ENCODE assay signal across 31 cellular contexts in genomic region chr12:15638231-15638630, GRCh38.
A peak's percentile ranks its signal among the peaks of the same experiment; 100 is the strongest.
DNase-seq lines count a peak whose midpoint lies in the region; ATAC-seq and TF ChIP-seq lines count a peak whose summit lies in the region.
"Had no signal": no experiment of that assay in that cellular context is flagged by ENCODE, and none has a peak within 500 bp of the region (broad histone marks: within the 10 kb centered on the region; RNA-seq: fewer than 3 reads in every experiment).

No MANE protein-coding gene starts in this region.

- H3K4me1 ChIP-seq in breast epithelium (no peaks in the 10 kb centered on the region), uterus (peaks cover 0 to 5% of the 10 kb centered on the region in 2 donors)
- H3K4me1 ChIP-seq: esophagus muscularis mucosa, pancreas, Peyer's patch, spleen had no signal

- no TSS peak for BruUV-seq in MCF 10A (replicated peaks; lab: Mats Ljungman, UMichigan)

- no peaks in the 10 kb centered on the region for H3K36me3 ChIP-seq in breast epithelium
- no peaks in the 10 kb centered on the region for H3K36me3 ChIP-seq in uterus
- H3K36me3 ChIP-seq in WERI-Rb-1: peaks cover 15% of the 10 kb centered on the region

- H3K27ac Mint-ChIP-seq in MCF 10A (ENCODE audit: low read depth, unreplicated experiment): peak overlapping the region; percentile 80
- H3K27ac Mint-ChIP-seq: activated B cell treated with CpG ODN at 0.5 μM for 24 hours; activated CD4-positive, alpha-beta T cell treated with anti-CD3 and anti-CD28 coated beads, Interleukin-2, amount 10 ng/mL, durations not matched to agents 7 days and 5 days; activated naive CD8-positive, alpha-beta T cell treated with anti-CD3 and anti-CD28 coated beads for 36 hours had no signal

- H3K4me1 Mint-ChIP-seq in MCF 10A (ENCODE audit: insufficient read depth, unreplicated experiment): peaks cover 20% of the 10 kb centered on the region
- H3K4me1 Mint-ChIP-seq: activated B cell treated with CpG ODN at 0.5 μM for 24 hours; activated CD4-positive, alpha-beta T cell treated with anti-CD3 and anti-CD28 coated beads, Interleukin-2, amount 10 ng/mL, durations not matched to agents 7 days and 5 days; activated naive CD8-positive, alpha-beta T cell treated with anti-CD3 and anti-CD28 coated beads for 36 hours; IgD-negative memory B cell had no signal

- H3K4me3 ChIP-seq in breast epithelium (no peak overlapping the region), fibroblast of villous mesenchyme (ENCODE audit: low read depth, low read length) (no peak overlapping the region), uterus (no peak overlapping the region), WERI-Rb-1 (ENCODE audit: low read depth, low read length) (no peak overlapping the region)
- H3K4me3 ChIP-seq: esophagus muscularis mucosa, pancreas, Peyer's patch, spleen, stomach had no signal

- H3K27me3 ChIP-seq in breast epithelium (no peaks in the 10 kb centered on the region), uterus (no peaks in the 10 kb centered on the region), WERI-Rb-1 (ENCODE audit: insufficient read depth, low read depth, severe bottlenecking) (no peaks in the 10 kb centered on the region)
- H3K27me3 ChIP-seq: esophagus muscularis mucosa, pancreas, Peyer's patch, spleen, stomach had no signal

- POLR2A ChIA-PET in MCF 10A (lab: Yijun Ruan, JAX): no interaction called here

- H3K27ac ChIP-seq in breast epithelium (no peak overlapping the region), VCaP (peak overlapping the region; percentile 13; the same call in 1 of the 2 replicates), uterus (peak overlapping the region; percentile 42 to 74), WERI-Rb-1 (no peak overlapping the region)
- H3K27ac ChIP-seq: 22Rv1, C4-2B, esophagus muscularis mucosa, pancreas, Peyer's patch, spleen, stomach had no signal

- DNase-seq in MCF 10A (ENCODE audit: unreplicated experiment): no peak
- DNase-seq in breast epithelium (ENCODE audit: low spot score in 2 of 2): no peak
- DNase-seq in fibroblast of villous mesenchyme (ENCODE audit: low read depth): peak; percentile 89
- no peak for DNase-seq in uterus
- no peak for DNase-seq in WERI-Rb-1
- DNase-seq in medulla oblongata (ENCODE audit: extremely low spot score): no peak
- DNase-seq: activated B cell treated with CpG ODN at 0.5 μM for 24 hours; activated CD4-positive, alpha-beta T cell treated with anti-CD3 and anti-CD28 coated beads, Interleukin-2, amount 10 ng/mL, durations not matched to agents 7 days and 5 days; activated effector memory CD4-positive, alpha-beta T cell treated with anti-CD3 and anti-CD28 coated beads, Interleukin-2, amount 50 U/mL, for 16 hours; activated naive CD8-positive, alpha-beta T cell treated with anti-CD3 and anti-CD28 coated beads for 36 hours; activated T-cell treated with anti-CD3 and anti-CD28 coated beads, Interleukin-2, amount 50 U/mL, for 1 hour; aorta; caudate nucleus; COR-L47; kidney glomerular epithelial cell; NCI-H1048; NCI-H1694; NCI-H446; NCI-H748 treated with DMSO at 0.1 percent for 48 hours; pancreas; Peyer's patch; SHP77 treated with DMSO at 0.1 percent for 48 hours; spleen; stomach; T-helper 9 cell had no signal

- intact Hi-C loops in MCF 10A (cut with micrococcal nuclease): no loop called here
- intact Hi-C loops in breast epithelium (cut with DNase I; ENCODE audit: low total_unique reads): no loop called here
- intact Hi-C loops in uterus (cut with DNase I; ENCODE audit: low total_unique reads): no loop called here

- no peak for TF ChIP-seq POLR2A in breast epithelium (IDR thresholded peaks at IDR 0.05)
- TF ChIP-seq POLR2A in uterus (IDR thresholded peaks at IDR 0.05): no peak

- CTCF ChIA-PET in MCF 10A (lab: Yijun Ruan, JAX): interaction anchor here (0.7 kb wide), 1 partner anchor 33 kb away, joined by 3 read pairs; no protein-coding TSS in a partner anchor

- no peaks in the 10 kb centered on the region for H3K9me3 ChIP-seq in breast epithelium
- no peaks in the 10 kb centered on the region for H3K9me3 ChIP-seq in uterus
- H3K9me3 ChIP-seq in WERI-Rb-1 (ENCODE audit: severe bottlenecking): no peaks in the 10 kb centered on the region
- H3K9me3 ChIP-seq: esophagus muscularis mucosa, pancreas, Peyer's patch, spleen, stomach had no signal

- no peaks in the 10 kb centered on the region for H3K9me3 Mint-ChIP-seq in MCF 10A (ENCODE audit: unreplicated experiment)
- H3K9me3 Mint-ChIP-seq: activated B cell treated with CpG ODN at 0.5 μM for 24 hours; activated CD4-positive, alpha-beta T cell treated with anti-CD3 and anti-CD28 coated beads, Interleukin-2, amount 10 ng/mL, durations not matched to agents 7 days and 5 days; activated naive CD8-positive, alpha-beta T cell treated with anti-CD3 and anti-CD28 coated beads for 36 hours had no signal

- no peaks in the 10 kb centered on the region for H3K27me3 Mint-ChIP-seq in MCF 10A (ENCODE audit: insufficient read depth, unreplicated experiment)

- TF ChIP-seq CTCF in MCF 10A (IDR thresholded peaks at IDR 0.05; ENCODE audit: unreplicated experiment) (no peak), breast epithelium (IDR thresholded peaks at IDR 0.05) (no peak), VCaP (conservative IDR thresholded peaks at IDR 0.05) (no peak), fibroblast of villous mesenchyme (IDR thresholded peaks at IDR 0.05; ENCODE audit: insufficient read depth, low read depth, low read length) (no peak), uterus (IDR thresholded peaks at IDR 0.05) (no peak), WERI-Rb-1 (IDR thresholded peaks at IDR 0.05; ENCODE audit: low read depth, low read length) (no peak)

- peaks cover 32% of the 10 kb centered on the region for H3K36me3 Mint-ChIP-seq in MCF 10A (ENCODE audit: insufficient read depth, unreplicated experiment)
- H3K36me3 Mint-ChIP-seq: activated naive CD8-positive, alpha-beta T cell treated with anti-CD3 and anti-CD28 coated beads for 36 hours; IgD-negative memory B cell had no signal

- no peak for ATAC-seq in HG02623 (IDR thresholded peaks at IDR 0.05; ENCODE audit: unreplicated experiment)
- ATAC-seq: pancreas had no signal

- no peak overlapping the region for H3K4me3 Mint-ChIP-seq in MCF 10A (ENCODE audit: unreplicated experiment)
- H3K4me3 Mint-ChIP-seq: activated B cell treated with CpG ODN at 0.5 μM for 24 hours; activated CD4-positive, alpha-beta T cell treated with anti-CD3 and anti-CD28 coated beads, Interleukin-2, amount 10 ng/mL, durations not matched to agents 7 days and 5 days; activated naive CD8-positive, alpha-beta T cell treated with anti-CD3 and anti-CD28 coated beads for 36 hours; IgD-negative memory B cell had no signal

Comparison
In these comparisons a context has a peak if more than half of its experiments do, and no peak if none do; other contexts are left out.
1. H3K27ac ChIP-seq: peak in VCaP (single experiment) and uterus (2 of 2); none in breast epithelium (0 of 2) and WERI-Rb-1 (single experiment).